In the genomic region with DNA sequence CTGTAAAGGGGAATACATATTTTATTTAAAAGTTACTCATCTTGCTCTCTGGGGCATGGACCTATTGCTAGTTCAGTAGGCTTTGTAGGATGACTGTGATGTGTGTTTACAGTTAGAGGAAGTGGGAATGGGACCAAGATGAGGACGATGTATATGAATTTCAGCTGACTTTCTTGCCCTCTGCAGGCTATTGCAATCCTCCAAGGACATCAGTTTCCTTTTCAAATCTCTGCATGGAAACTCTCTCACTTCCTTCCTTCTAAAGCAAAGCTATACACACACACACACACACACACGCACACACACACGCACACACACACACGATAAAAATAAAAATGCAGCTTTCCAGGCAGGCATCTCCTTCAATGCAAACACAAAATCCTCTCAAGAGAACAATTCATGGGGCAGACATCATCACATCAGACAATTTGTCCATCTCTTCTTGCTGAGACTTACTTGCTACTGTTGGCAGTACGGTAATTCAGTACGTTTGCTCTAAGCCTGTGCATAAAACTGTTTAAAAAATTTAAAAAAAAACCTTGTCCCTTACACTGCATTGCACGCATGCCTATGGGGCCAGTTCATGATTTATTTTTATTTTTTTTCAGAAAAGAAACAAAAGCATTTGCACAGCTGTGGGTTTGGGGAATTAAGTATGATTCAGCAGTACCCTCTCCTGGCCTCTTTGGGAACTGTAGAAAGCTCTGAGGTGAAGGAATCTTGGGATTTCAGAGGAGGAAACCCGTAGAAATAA, we compare ENCODE assay signal across 8 cellular contexts. TPM values are rescaled to one million over a fixed set of nuclear protein-coding genes. Genes with fewer than 3 reads are reported as not detected.
A peak's percentile ranks its signal among the peaks of the same experiment; 100 is the strongest.
DNase-seq lines count a peak whose midpoint lies in the region; ATAC-seq and TF ChIP-seq lines count a peak whose summit lies in the region.

No MANE protein-coding gene starts in this region.

- no peaks in the 10 kb centered on the region for H3K27me3 ChIP-seq in body of pancreas

- intact Hi-C loops in body of pancreas (cut with DNase I), result no loop called here

- TF ChIP-seq CTCF in AG09309 (IDR thresholded peaks at IDR 0.05; ENCODE audit: control insufficient read depth, insufficient read depth, low read depth, low read length, missing control alignments) (peak; percentile 78), GM12873 (IDR thresholded peaks at IDR 0.05; ENCODE audit: insufficient read depth, low read depth, low read length, missing control alignments) (peak; percentile 52), body of pancreas (IDR thresholded peaks at IDR 0.05) (peak; percentile 23 to 81 (median 77))

- peak overlapping the region in 1 of 4 donors; percentile 44 for H3K27ac ChIP-seq in body of pancreas

- no peak for TF ChIP-seq POLR2A in body of pancreas (IDR thresholded peaks at IDR 0.05)

- H3K27ac Mint-ChIP-seq in stimulated activated naive B cell treated with anti-CD40 and anti-IgM and Interleukin-4, amounts not matched to agents 10 μg/mL and 1 μg/mL and 100 μg/mL, for 72 hours, result no peak overlapping the region

- H3K9me3 ChIP-seq in body of pancreas, result no peaks in the 10 kb centered on the region

- H3K4me3 ChIP-seq in AG09309 (ENCODE audit: control insufficient read depth, low read depth, low read length) (peak overlapping the region; percentile 2; the same call in 1 of the 2 replicates), body of pancreas (no peak overlapping the region)

- peak; percentile 23 for DNase-seq in AG09309 (ENCODE audit: low read depth)
- peak; percentile 51 for DNase-seq in NCI-H82 (lab: John Stamatoyannopoulos, UW)
- peak; percentile 19 to 59 (median 34) for DNase-seq in body of pancreas
- DNase-seq in iris pigment epithelial cell (ENCODE audit: low read depth), result peak; percentile 77
- DNase-seq in stimulated activated naive B cell treated with anti-CD40 and anti-IgM and Interleukin-4, amounts not matched to agents 10 μg/mL and 1 μg/mL and 100 μg/mL, for 72 hours, result no peak
- DNase-seq in activated CD4-positive, alpha-beta T cell treated with anti-CD3 and anti-CD28 coated beads, Interleukin-2, amount 50 U/mL, for 1 hour, result no peak

- H3K27me3 Mint-ChIP-seq in stimulated activated naive B cell treated with anti-CD40 and anti-IgM and Interleukin-4, amounts not matched to agents 10 μg/mL and 1 μg/mL and 100 μg/mL, for 72 hours, result peaks cover 0 to 11% of the 10 kb centered on the region in 2 donors

- H3K4me1 Mint-ChIP-seq in stimulated activated naive B cell treated with anti-CD40 and anti-IgM and Interleukin-4, amounts not matched to agents 10 μg/mL and 1 μg/mL and 100 μg/mL, for 72 hours, result peaks cover 8 to 10% of the 10 kb centered on the region in 2 donors

- H3K36me3 ChIP-seq in body of pancreas (replicated peaks in 1 of 2; ENCODE audit: insufficient read depth in 1 of 2, low read depth in 2 of 2), result no peaks in the 10 kb centered on the region

- H3K4me3 Mint-ChIP-seq in stimulated activated naive B cell treated with anti-CD40 and anti-IgM and Interleukin-4, amounts not matched to agents 10 μg/mL and 1 μg/mL and 100 μg/mL, for 72 hours, result no peak overlapping the region

- no peaks in the 10 kb centered on the region for H3K9me3 Mint-ChIP-seq in stimulated activated naive B cell treated with anti-CD40 and anti-IgM and Interleukin-4, amounts not matched to agents 10 μg/mL and 1 μg/mL and 100 μg/mL, for 72 hours

- H3K4me1 ChIP-seq in body of pancreas, result peaks cover 23% of the 10 kb centered on the region

- H3K36me3 Mint-ChIP-seq in stimulated activated naive B cell treated with anti-CD40 and anti-IgM and Interleukin-4, amounts not matched to agents 10 μg/mL and 1 μg/mL and 100 μg/mL, for 72 hours, result no peaks in the 10 kb centered on the region

- ATAC-seq in body of pancreas (peak; percentile 75), GM18870 (IDR thresholded peaks at IDR 0.05; ENCODE audit: unreplicated experiment) (no peak)
- ATAC-seq in stimulated activated naive B cell treated with anti-CD40 and anti-IgM and Interleukin-4, amounts not matched to agents 10 μg/mL and 1 μg/mL and 100 μg/mL, for 72 hours (replicated peaks), result peak; percentile 72 to 84

- 8 to 10% methylated on average over 8 of the region's 8 CpGs for WGBS in body of pancreas, 2 donors

RNA-seq across cellular contexts. Expression of a gene that starts 27.2 kb away (rescaled TPM):
- total RNA-seq in body of pancreas, result not detected

RNA-seq across cellular contexts. Expression of a gene that starts 41.8 kb away (rescaled TPM):
- not detected for total RNA-seq in body of pancreas

Comparison
In these comparisons a context has a peak if more than half of its experiments do, and no peak if none do; other contexts are left out.
1. DNase-seq: peak in AG09309 (single experiment), NCI-H82 (single experiment), body of pancreas (4 of 4) and iris pigment epithelial cell (single experiment); none in stimulated activated naive B cell treated with anti-CD40 and anti-IgM and Interleukin-4, amounts not matched to agents 10 μg/mL and 1 μg/mL and 100 μg/mL, for 72 hours (single experiment) and activated CD4-positive, alpha-beta T cell treated with anti-CD3 and anti-CD28 coated beads, Interleukin-2, amount 50 U/mL, for 1 hour (single experiment).
2. Peak in every context shown above with its lines, with median percentiles within 50 percentile points of each other: CTCF ChIP-seq.